Comparison of ENCODE assay signal across 8 cellular contexts in genomic region chr17:42609182-42609813, GRCh38. TPM values are rescaled to one million over a fixed set of nuclear protein-coding genes. Genes with fewer than 3 reads are reported as not detected.
A peak's percentile ranks its signal among the peaks of the same experiment; 100 is the strongest.
DNase-seq lines count a peak whose midpoint lies in the region; ATAC-seq, FAIRE-seq and TF ChIP-seq lines count a peak whose summit lies in the region.

A gene with protein sequence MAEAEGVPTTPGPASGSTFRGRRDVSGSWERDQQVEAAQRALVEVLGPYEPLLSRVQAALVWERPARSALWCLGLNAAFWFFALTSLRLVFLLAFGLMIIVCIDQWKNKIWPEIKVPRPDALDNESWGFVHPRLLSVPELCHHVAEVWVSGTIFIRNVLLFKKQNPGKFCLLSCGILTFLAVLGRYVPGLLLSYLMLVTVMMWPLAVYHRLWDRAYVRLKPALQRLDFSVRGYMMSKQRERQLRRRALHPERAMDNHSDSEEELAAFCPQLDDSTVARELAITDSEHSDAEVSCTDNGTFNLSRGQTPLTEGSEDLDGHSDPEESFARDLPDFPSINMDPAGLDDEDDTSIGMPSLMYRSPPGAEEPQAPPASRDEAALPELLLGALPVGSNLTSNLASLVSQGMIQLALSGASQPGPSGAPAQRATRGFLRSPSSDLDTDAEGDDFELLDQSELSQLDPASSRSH (minus strand): TSS chr17:42609374. CDS start chr17:42609324, 50 bp downstream.
TUBG1 (plus strand) TSS chr17:42609683; CDS start chr17:42609738, 55 bp downstream.

- intact Hi-C loops in activated CD4-positive, alpha-beta T cell treated with anti-CD3 and anti-CD28 coated beads for 36 hours (cut with DNase I, micrococcal nuclease) = loop anchor here (1.0 to 5.0 kb wide), 16 partner anchors 32 to 643 kb away; partner anchors contain the start of genes PSMC3IP (in 2 of the 2), AARSD1 (in 1 of the 2), BECN1 (in 1 of the 2) and BRCA1 (in 1 of the 2)
- intact Hi-C loops in kidney (cut with DNase I) = no loop called here

- H3K27ac ChIP-seq in kidney (ENCODE audit: low read depth in 2 of 2, low read length in 2 of 2) = peak within 1 kb of the TSS; percentile 89 to 95

- no peaks in the 10 kb centered on the region for H3K9me3 Mint-ChIP-seq in activated CD4-positive, alpha-beta T cell treated with anti-CD3 and anti-CD28 coated beads for 36 hours (ENCODE audit: low read depth)

- no peaks in the 10 kb centered on the region for H3K4me1 ChIP-seq in BE2C
- peaks cover 6 to 9% of the 10 kb centered on the region in 2 donors for H3K4me1 ChIP-seq in kidney (ENCODE audit: control insufficient read depth in 1 of 2, insufficient read depth in 1 of 2, low read depth in 1 of 2, low read length in 2 of 2)

- no peaks in the 10 kb centered on the region for H3K27me3 ChIP-seq in BE2C

- H3K4me1 Mint-ChIP-seq in activated CD4-positive, alpha-beta T cell treated with anti-CD3 and anti-CD28 coated beads for 36 hours = peaks cover 35% of the 10 kb centered on the region

- peak; percentile 88 for ATAC-seq in HG03442 (IDR thresholded peaks at IDR 0.05; ENCODE audit: unreplicated experiment)
- peak; percentile 92 for ATAC-seq in activated CD4-positive, alpha-beta T cell treated with anti-CD3 and anti-CD28 coated beads for 36 hours

- peaks cover 28% of the 10 kb centered on the region for H3K36me3 ChIP-seq in BE2C
- H3K36me3 ChIP-seq in kidney (ENCODE audit: control insufficient read depth in 1 of 2, insufficient read depth in 2 of 2, low read length in 2 of 2) = peaks cover 8 to 14% of the 10 kb centered on the region in 2 donors

- no peak for FAIRE-seq in kidney (lab: Jason Lieb, UNC)

- TF ChIP-seq CTCF in BE2C (IDR thresholded peaks at IDR 0.05; ENCODE audit: low read depth, low read length) (peak; percentile 16; the same call in 1 of the 2 replicates), choroid plexus epithelial cell (conservative IDR thresholded peaks at IDR 0.05; ENCODE audit: low read depth, low read length) (peak; percentile 72), kidney (IDR thresholded peaks at IDR 0.05; ENCODE audit: borderline replicate concordance, extremely low read depth, insufficient read depth) (no peak)

- H3K27ac Mint-ChIP-seq in activated CD4-positive, alpha-beta T cell treated with anti-CD3 and anti-CD28 coated beads for 36 hours = peak within 1 kb of the TSS; percentile 97

- POLR2A ChIA-PET in activated CD4-positive, alpha-beta T cell treated with anti-CD3 and anti-CD28 coated beads for 36 hours (lab: Charles Lee) = interaction anchor here (0.7 to 1.5 kb wide), 9 partner anchors 9 to 758 kb away, joined by 3 to 9 read pairs (median 4); partner anchors contain the start of genes CNTNAP1, PSMC3IP and TUBG2

- DNase-seq in BE2C = peak; percentile 99
- DNase-seq in GM19238 (ENCODE audit: insufficient read length, low spot score) = peak; percentile 94
- peak; percentile 99 to 100 for DNase-seq in NCI-H524 (lab: John Stamatoyannopoulos, UW)
- DNase-seq in activated CD4-positive, alpha-beta T cell treated with anti-CD3 and anti-CD28 coated beads for 36 hours = peak; percentile 100
- DNase-seq in choroid plexus epithelial cell (ENCODE audit: low read depth) = peak; percentile 100
- DNase-seq in kidney = peak; percentile 99
- DNase-seq in stimulated activated CD4-positive, alpha-beta T cell treated with anti-CD3 and anti-CD28 coated beads, Interleukin-15, amount 100 ng/mL, for 24 hours = peak; percentile 99

- CTCF ChIA-PET in activated CD4-positive, alpha-beta T cell treated with anti-CD3 and anti-CD28 coated beads for 36 hours (lab: Charles Lee) = interaction anchor here (0.6 to 6.5 kb wide), 15 partner anchors 11 to 591 kb away, joined by 3 to 80 read pairs (median 3); partner anchors contain the start of genes BECN1, PLEKHH3, PSMC3IP and RPL27

- H3K4me3 Mint-ChIP-seq in activated CD4-positive, alpha-beta T cell treated with anti-CD3 and anti-CD28 coated beads for 36 hours = peak within 1 kb of the TSS; percentile 95

- no peaks in the 10 kb centered on the region for H3K27me3 Mint-ChIP-seq in activated CD4-positive, alpha-beta T cell treated with anti-CD3 and anti-CD28 coated beads for 36 hours

- H3K9me3 ChIP-seq in BE2C = no peaks in the 10 kb centered on the region
- no peaks in the 10 kb centered on the region for H3K9me3 ChIP-seq in kidney (ENCODE audit: control insufficient read depth in 1 of 2, low read length in 2 of 2)

- H3K9ac ChIP-seq in kidney (ENCODE audit: low read length in 2 of 2) = peak within 1 kb of the TSS; percentile 78 to 98

- peaks cover 16% of the 10 kb centered on the region for H3K36me3 Mint-ChIP-seq in activated CD4-positive, alpha-beta T cell treated with anti-CD3 and anti-CD28 coated beads for 36 hours (ENCODE audit: low read depth)

- H3K4me3 ChIP-seq in BE2C (ENCODE audit: low read depth, low read length) = peak within 1 kb of the TSS; percentile 96
- H3K4me3 ChIP-seq in choroid plexus epithelial cell (ENCODE audit: low read depth, low read length) = peak within 1 kb of the TSS; percentile 96
- peak within 1 kb of the TSS; percentile 93 to 97 for H3K4me3 ChIP-seq in kidney (ENCODE audit: low read length in 2 of 2)

RNA-seq across cellular contexts. Expression of the first gene that starts in this region (rescaled TPM):
- polyA plus RNA-seq in BE2C (2012; ENCODE audit: insufficient read depth, insufficient read length, low read depth) = 26.3 TPM
- 10 to 100 TPM; 28.3 to 30.9 TPM for total RNA-seq in activated CD4-positive, alpha-beta T cell treated with anti-CD3 and anti-CD28 coated beads for 36 hours
- total RNA-seq in kidney = 69.5 TPM
- 22.6 TPM for polyA plus RNA-seq in kidney (ENCODE audit: insufficient read depth, low read depth, low replicate concordance)

RNA-seq across cellular contexts. Expression of gene TUBG1, which starts in this region (rescaled TPM):
- 176 TPM for polyA plus RNA-seq in BE2C (2012; ENCODE audit: insufficient read depth, insufficient read length, low read depth)
- total RNA-seq in activated CD4-positive, alpha-beta T cell treated with anti-CD3 and anti-CD28 coated beads for 36 hours = 100 to 1,000 TPM in 1 of 2 experiments, 10 to 100 TPM in 1; 76.1 to 102 TPM
- 33.7 TPM for total RNA-seq in kidney
- 61.9 TPM for polyA plus RNA-seq in kidney (ENCODE audit: insufficient read depth, low read depth, low replicate concordance)

Comparison
In these comparisons a context has a peak if more than half of its experiments do, and no peak if none do; other contexts are left out.
1. Peak in every context shown above with its lines: DNase-seq, ATAC-seq, H3K4me3 ChIP-seq and H3K27ac ChIP-seq.